ENCODE assay signal across 1 cellular context in genomic region chr16:74578433-74578832, GRCh38.
TF ChIP-seq lines count a peak whose summit lies in the region.

No MANE protein-coding gene starts in this region.

TF ChIP-seq in GM12878, 131 proteins besides CTCF, POLR2A, EP300 and RAD21:
- TF ChIP-seq EZH2 (IDR thresholded peaks at IDR 0.05; ENCODE audit: borderline replicate concordance, control insufficient read depth, low read depth, low read length) (no peak), ASH2L (IDR thresholded peaks at IDR 0.05; ENCODE audit: borderline replicate concordance, low read depth) (no peak), MAX (IDR thresholded peaks at IDR 0.05; ENCODE audit: low read depth, low read length) (no peak), SPI1 (IDR thresholded peaks at IDR 0.05; ENCODE audit: borderline replicate concordance, insufficient read depth, low read depth, low read length) (no peak), SP1 (IDR thresholded peaks at IDR 0.05; ENCODE audit: low read depth, low read length) (no peak), JUNB (IDR thresholded peaks at IDR 0.05) (no peak), RB1 (IDR thresholded peaks at IDR 0.05; ENCODE audit: borderline replicate concordance) (no peak), ESRRA (IDR thresholded peaks at IDR 0.05; ENCODE audit: low read length) (no peak), MYB (IDR thresholded peaks at IDR 0.05; ENCODE audit: borderline replicate concordance, low read depth, low read length) (no peak), WRNIP1 (IDR thresholded peaks at IDR 0.05; ENCODE audit: borderline replicate concordance, low read depth, low read length) (no peak), ZNF207 (IDR thresholded peaks at IDR 0.05; ENCODE audit: borderline replicate concordance) (no peak)
- TF ChIP-seq, protein P1, sequence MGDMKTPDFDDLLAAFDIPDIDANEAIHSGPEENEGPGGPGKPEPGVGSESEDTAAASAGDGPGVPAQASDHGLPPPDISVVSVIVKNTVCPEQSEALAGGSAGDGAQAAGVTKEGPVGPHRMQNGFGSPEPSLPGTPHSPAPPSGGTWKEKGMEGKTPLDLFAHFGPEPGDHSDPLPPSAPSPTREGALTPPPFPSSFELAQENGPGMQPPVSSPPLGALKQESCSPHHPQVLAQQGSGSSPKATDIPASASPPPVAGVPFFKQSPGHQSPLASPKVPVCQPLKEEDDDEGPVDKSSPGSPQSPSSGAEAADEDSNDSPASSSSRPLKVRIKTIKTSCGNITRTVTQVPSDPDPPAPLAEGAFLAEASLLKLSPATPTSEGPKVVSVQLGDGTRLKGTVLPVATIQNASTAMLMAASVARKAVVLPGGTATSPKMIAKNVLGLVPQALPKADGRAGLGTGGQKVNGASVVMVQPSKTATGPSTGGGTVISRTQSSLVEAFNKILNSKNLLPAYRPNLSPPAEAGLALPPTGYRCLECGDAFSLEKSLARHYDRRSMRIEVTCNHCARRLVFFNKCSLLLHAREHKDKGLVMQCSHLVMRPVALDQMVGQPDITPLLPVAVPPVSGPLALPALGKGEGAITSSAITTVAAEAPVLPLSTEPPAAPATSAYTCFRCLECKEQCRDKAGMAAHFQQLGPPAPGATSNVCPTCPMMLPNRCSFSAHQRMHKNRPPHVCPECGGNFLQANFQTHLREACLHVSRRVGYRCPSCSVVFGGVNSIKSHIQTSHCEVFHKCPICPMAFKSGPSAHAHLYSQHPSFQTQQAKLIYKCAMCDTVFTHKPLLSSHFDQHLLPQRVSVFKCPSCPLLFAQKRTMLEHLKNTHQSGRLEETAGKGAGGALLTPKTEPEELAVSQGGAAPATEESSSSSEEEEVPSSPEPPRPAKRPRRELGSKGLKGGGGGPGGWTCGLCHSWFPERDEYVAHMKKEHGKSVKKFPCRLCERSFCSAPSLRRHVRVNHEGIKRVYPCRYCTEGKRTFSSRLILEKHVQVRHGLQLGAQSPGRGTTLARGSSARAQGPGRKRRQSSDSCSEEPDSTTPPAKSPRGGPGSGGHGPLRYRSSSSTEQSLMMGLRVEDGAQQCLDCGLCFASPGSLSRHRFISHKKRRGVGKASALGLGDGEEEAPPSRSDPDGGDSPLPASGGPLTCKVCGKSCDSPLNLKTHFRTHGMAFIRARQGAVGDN (IDR thresholded peaks at IDR 0.05): no peak
